19 cellular contexts compared by ENCODE assay signal in genomic region chr2:168929031-168929430, GRCh38.
DNase-seq lines count a peak whose midpoint lies in the region; ATAC-seq and FAIRE-seq lines count a peak whose summit lies in the region.
"Had no signal": no experiment of that assay in that cellular context is flagged by ENCODE, and none has a peak within 500 bp of the region (broad histone marks: within the 10 kb centered on the region; RNA-seq: fewer than 3 reads in every experiment).

No MANE protein-coding gene starts in this region.

- ATAC-seq in HG03354 (IDR thresholded peaks at IDR 0.05; ENCODE audit: poor library complexity, severe bottlenecking, unreplicated experiment) (no peak), HG03469 (IDR thresholded peaks at IDR 0.05; ENCODE audit: unreplicated experiment) (no peak)
- ATAC-seq: Panc1 had no signal

- DNase-seq in EH (ENCODE audit: low read depth): peak; percentile 3
- peak; percentile 10 for DNase-seq in amniotic epithelial cell (ENCODE audit: low read depth)
- DNase-seq in epidermal melanocyte (ENCODE audit: insufficient read length, low spot score): no peak
- DNase-seq in RCC 7860 (ENCODE audit: low spot score): no peak
- DNase-seq: CD4-positive, alpha-beta T cell; GM23248; H7; IMR-90; NCI-H1048; NCI-H1694; NCI-H2029 treated with DMSO at 0.1 percent for 48 hours; NCI-H69; SHP77 treated with DMSO at 0.1 percent for 48 hours had no signal

- FAIRE-seq in colon (lab: Jason Lieb, UNC) (peak; percentile 71), RCC 7860 (lab: Jason Lieb, UNC) (no peak)
- FAIRE-seq: D721Med, G401.6 had no signal

Comparison
In these comparisons a context has a peak if more than half of its experiments do, and no peak if none do; other contexts are left out.
1. DNase-seq: peak in EH (single experiment) and amniotic epithelial cell (single experiment); none in epidermal melanocyte (single experiment) and RCC 7860 (single experiment).